8 cellular contexts compared by ENCODE assay signal in the genomic region with DNA sequence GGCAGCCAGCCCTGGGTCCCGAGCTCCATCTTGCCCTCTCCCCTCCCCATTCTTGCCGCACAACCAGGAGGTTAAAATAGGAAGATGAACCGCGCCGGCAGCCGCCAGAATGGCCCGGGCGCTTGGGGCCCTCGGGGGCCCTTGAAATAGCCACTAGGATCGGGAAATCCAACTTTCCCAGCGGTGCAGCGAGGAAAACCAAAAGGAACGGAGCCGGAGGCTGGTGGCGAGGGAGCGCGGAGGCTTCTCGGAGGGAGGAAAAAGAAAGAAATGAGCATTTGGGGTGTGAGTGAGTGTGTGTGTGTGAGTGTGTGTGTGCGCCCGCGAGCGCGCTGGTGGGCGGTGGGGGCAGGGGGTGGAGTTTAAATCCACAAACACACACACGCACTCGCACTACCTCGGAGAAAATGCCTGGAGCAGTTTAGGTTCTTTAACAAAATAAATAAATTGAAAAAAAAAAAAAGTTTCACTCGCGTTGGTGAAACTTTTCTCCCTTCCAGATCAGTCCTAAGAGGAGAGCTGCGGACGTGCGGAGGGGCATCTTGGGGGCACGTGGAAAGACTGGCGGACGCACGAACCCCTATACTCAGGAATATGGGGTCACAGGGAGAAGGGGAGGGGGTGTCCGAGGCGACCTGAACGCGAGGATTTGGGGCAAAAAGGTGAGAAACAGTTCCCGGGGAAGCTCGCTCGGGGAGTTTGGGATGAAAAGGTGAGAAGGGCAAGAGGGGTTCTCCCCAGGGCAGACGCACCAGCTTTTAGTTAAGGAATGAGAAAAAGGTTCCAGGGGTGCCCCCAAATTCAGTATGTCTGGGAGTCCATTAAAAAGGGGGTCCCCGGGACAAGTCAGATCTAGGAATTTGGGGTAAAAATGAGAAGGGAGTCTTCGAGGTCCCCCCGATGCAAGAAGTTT. TPM values are rescaled to one million over a fixed set of nuclear protein-coding genes. Genes with fewer than 3 reads are reported as not detected.
DNase-seq lines count a peak whose midpoint lies in the region; ATAC-seq and TF ChIP-seq lines count a peak whose summit lies in the region.

No MANE protein-coding gene starts in this region.

- 0 out of 2 replicates have a peak, but pooled peaks cover 4% of the 10 kb centered on the region for H3K27me3 ChIP-seq in SU-DHL-6 (ENCODE audit: low read length)
- peaks cover 14% of the 10 kb centered on the region for H3K27me3 ChIP-seq in iPS DF 6.9 (ENCODE audit: control insufficient read depth, insufficient read depth, low read length)
- peaks cover 0 to 15% (median 0%) of the 10 kb centered on the region in 3 donors for H3K27me3 ChIP-seq in gastrocnemius medialis

- H3K79me2 ChIP-seq in SU-DHL-6 (ENCODE audit: insufficient read depth, low read length), result no peaks in the 10 kb centered on the region

- no CpG with 5 or more reads among the region's 47 CpGs for WGBS in iPS DF 6.9 (ENCODE audit: insufficient coverage, insufficient read length)

- H3K27ac ChIP-seq in SU-DHL-6 (ENCODE audit: low read depth, low read length) (no peak overlapping the region), iPS DF 6.9 (ENCODE audit: low read length) (no peak overlapping the region), gastrocnemius medialis (peak overlapping the region; percentile 62 to 69 (median 66))

- in situ Hi-C loops in gastrocnemius medialis (cut with MboI; ENCODE audit: low sequenced_read_pairs in 4 of 4), result no loop called here

- no peaks in the 10 kb centered on the region for H3K9me2 ChIP-seq in SU-DHL-6 (replicated peaks; ENCODE audit: insufficient read depth, low read length)

- H3F3A ChIP-seq in SU-DHL-6 (ENCODE audit: insufficient read depth), result peaks cover 22% of the 10 kb centered on the region

- H3K36me3 ChIP-seq in SU-DHL-6 (ENCODE audit: low read length) (no peaks in the 10 kb centered on the region), iPS DF 6.9 (ENCODE audit: control insufficient read depth, insufficient read depth, low read length) (no peaks in the 10 kb centered on the region), gastrocnemius medialis (no peaks in the 10 kb centered on the region)

- intact Hi-C loops in gastrocnemius medialis (cut with DNase I; ENCODE audit: low total_unique reads), result no loop called here

- no peaks in the 10 kb centered on the region for H4K20me1 ChIP-seq in SU-DHL-6 (ENCODE audit: low read depth, low read length)

- ATAC-seq in gastrocnemius medialis (no peak), esophagus mucosa (no peak)

- H2AFZ ChIP-seq in SU-DHL-6 (ENCODE audit: low read depth, low read length, severe bottlenecking), result no peak overlapping the region

- TF ChIP-seq CTCF in SU-DHL-6 (IDR thresholded peaks at IDR 0.05; ENCODE audit: insufficient read depth, low read length, poor library complexity, severe bottlenecking) (no peak), gastrocnemius medialis (IDR thresholded peaks at IDR 0.05 in 4 of 5, conservative IDR thresholded peaks at IDR 0.05 in 1 of 5) (no peak)

- H3K4me3 ChIP-seq in SU-DHL-6 (ENCODE audit: insufficient read depth, low read length, poor library complexity, severe bottlenecking) (peak overlapping the region; percentile 73), iPS DF 6.9 (ENCODE audit: low read length) (peak overlapping the region; percentile 40; the same call in 1 of the 2 replicates), gastrocnemius medialis (peak overlapping the region; percentile 53 to 75 (median 68))

- peak overlapping the region; percentile 59; the same call in 1 of the 2 replicates for H3K9ac ChIP-seq in SU-DHL-6 (ENCODE audit: low read length)

- peak overlapping the region; percentile 87 for H3K4me2 ChIP-seq in SU-DHL-6 (ENCODE audit: low read depth, low read length, poor library complexity, severe bottlenecking)

- TF ChIP-seq POLR2A in gastrocnemius medialis (IDR thresholded peaks at IDR 0.05), result peak in 1 of 2 donors; percentile 23

- DNase-seq in NCI-H345 (lab: John Stamatoyannopoulos, UW), result peak; percentile 43
- no peak for DNase-seq in NCI-H345 treated with DMSO at 0.1 percent for 48 hours (lab: John Stamatoyannopoulos, UW; ENCODE audit: unreplicated experiment)
- DNase-seq in astrocyte of the hippocampus (ENCODE audit: low read depth, low spot score), result peak; percentile 77
- DNase-seq in iPS DF 6.9 (ENCODE audit: low read depth, low spot score), result no peak
- no peak for DNase-seq in gastrocnemius medialis
- no peak for DNase-seq in COLO829 (ENCODE audit: low spot score)

- H3K9me3 ChIP-seq in SU-DHL-6 (ENCODE audit: insufficient read depth, low read length) (no peaks in the 10 kb centered on the region), iPS DF 6.9 (ENCODE audit: control insufficient read depth, insufficient read depth, low read length) (no peaks in the 10 kb centered on the region), gastrocnemius medialis (no peaks in the 10 kb centered on the region)

- H3K4me1 ChIP-seq in iPS DF 6.9 (ENCODE audit: control insufficient read depth, insufficient read depth, low read length) (0 out of 2 replicates have a peak, but pooled peaks cover 1% of the 10 kb centered on the region), gastrocnemius medialis (peaks cover 10 to 16% of the 10 kb centered on the region in 2 donors)

RNA-seq across cellular contexts. Expression of a gene that starts 1.3 kb away (rescaled TPM):
- total RNA-seq in gastrocnemius medialis (10 to 100 TPM in 1 of 4 donors, 1 to 10 TPM in 2, under 1 TPM in 1; 0.31 to 10.5 (median 2.2) TPM), esophagus mucosa (4.5 TPM)

RNA-seq across cellular contexts. Expression of a gene that starts 26.5 kb away (rescaled TPM):
- total RNA-seq in gastrocnemius medialis (not detected), esophagus mucosa (not detected)

Comparison
In these comparisons a context has a peak if more than half of its experiments do, and no peak if none do; other contexts are left out.
1. DNase-seq: peak in NCI-H345 (single experiment) and astrocyte of the hippocampus (single experiment); none in NCI-H345 treated with DMSO at 0.1 percent for 48 hours (single experiment), iPS DF 6.9 (single experiment), gastrocnemius medialis (0 of 2) and COLO829 (single experiment).
2. H3K27ac ChIP-seq: peak in gastrocnemius medialis (4 of 4); none in SU-DHL-6 (single experiment) and iPS DF 6.9 (single experiment).
3. Peak in every context shown above with its lines, with median percentiles within 50 percentile points of each other: H3K4me3 ChIP-seq.